In genomic region chrX:53395605-53396298, GRCh38 we compare ENCODE assay signal across 19 cellular contexts. TPM values are rescaled to one million over a fixed set of nuclear protein-coding genes. Genes with fewer than 3 reads are reported as not detected.
DNase-seq lines count a peak whose midpoint lies in the region; ATAC-seq, FAIRE-seq and TF ChIP-seq lines count a peak whose summit lies in the region.
"Had no signal": no experiment of that assay in that cellular context is flagged by ENCODE, and none has a peak within 500 bp of the region (broad histone marks: within the 10 kb centered on the region; RNA-seq: fewer than 3 reads in every experiment).

No MANE protein-coding gene starts in this region.

- no peak for DNase-seq in A549 (ENCODE audit: low read depth in 1 of 2, low spot score in 1 of 2)
- DNase-seq in CD4-positive, alpha-beta memory T cell, result no peak
- no peak for DNase-seq in activated CD8-positive, alpha-beta T cell treated with anti-CD3 and anti-CD28 coated beads, Interleukin-2, amount 10 ng/mL, durations not matched to agents 7 days and 5 days
- no peak for DNase-seq in effector memory CD8-positive, alpha-beta T cell
- DNase-seq in aorta, result no peak
- no peak for DNase-seq in activated T-cell treated with anti-CD3 and anti-CD28 coated beads, Interleukin-2, amount 50 U/mL, for 4 hours
- no peak for DNase-seq in effector CD8-positive, alpha-beta T cell (lab: John Stamatoyannopoulos, UW)
- no peak for DNase-seq in RWPE1 (ENCODE audit: low spot score)
- DNase-seq: DMS153, HCEC 1CT, MV-4-11, NCI-H1417 treated with DMSO at 0.1 percent for 48 hours, NCI-H2029, NCI-H510A, NCI-H82, SIG-M5 had no signal

- FAIRE-seq in A549 (lab: Jason Lieb, UNC), result no peak
- FAIRE-seq: RCC 7860 had no signal

- H3K4me1 ChIP-seq in A549 (no peaks in the 10 kb centered on the region), aorta (ENCODE audit: control insufficient read depth in 1 of 2, insufficient read depth in 2 of 2, low read length in 2 of 2) (no peaks in the 10 kb centered on the region)
- no peaks in the 10 kb centered on the region for H3K4me1 ChIP-seq in CD4-positive, alpha-beta memory T cell (ENCODE audit: insufficient read depth, low read length)
- H3K4me1 ChIP-seq: BLaER1 had no signal

- no peak overlapping the region for H3K4me2 ChIP-seq in A549
- H3K4me2 ChIP-seq: BLaER1 had no signal

- peak; percentile 63 to 78; a peak in 5 of 6 replicates for ATAC-seq in A549
- ATAC-seq in activated CD8-positive, alpha-beta T cell treated with anti-CD3 and anti-CD28 coated beads, Interleukin-2, amount 10 ng/mL, durations not matched to agents 7 days and 5 days, result no peak
- no peak for ATAC-seq in effector memory CD8-positive, alpha-beta T cell (replicated peaks)
- ATAC-seq in aorta (ENCODE audit: low FRiP score), result no peak
- ATAC-seq in activated T-cell treated with anti-CD3 and anti-CD28 coated beads, Interleukin-2, amount 50 U/mL, for 4 hours, result no peak

- peak overlapping the region in 5 of 7 donors; percentile 32 to 73 (median 65) for H3K27ac Mint-ChIP-seq in CD4-positive, alpha-beta memory T cell
- peak overlapping the region; percentile 56 for H3K27ac Mint-ChIP-seq in activated CD8-positive, alpha-beta T cell treated with anti-CD3 and anti-CD28 coated beads, Interleukin-2, amount 10 ng/mL, durations not matched to agents 7 days and 5 days
- peak overlapping the region; percentile 35 to 42 for H3K27ac Mint-ChIP-seq in effector memory CD8-positive, alpha-beta T cell

- TF ChIP-seq CTCF in A549 (IDR thresholded peaks at IDR 0.05) (no peak), RWPE1 (conservative IDR thresholded peaks at IDR 0.05; ENCODE audit: low read depth) (no peak)

- no peak overlapping the region for H3K27ac ChIP-seq in A549
- no peak overlapping the region for H3K27ac ChIP-seq in CD4-positive, alpha-beta memory T cell (ENCODE audit: low read depth, low read length)
- no peak overlapping the region for H3K27ac ChIP-seq in aorta (ENCODE audit: low read depth in 1 of 2, low read length in 2 of 2)
- no peak overlapping the region for H3K27ac ChIP-seq in RWPE1
- H3K27ac ChIP-seq: BLaER1 had no signal

- H3K36me3 ChIP-seq in CD4-positive, alpha-beta memory T cell (ENCODE audit: insufficient read depth, low read length), result peaks cover 18% of the 10 kb centered on the region
- peaks cover 0 to 5% of the 10 kb centered on the region in 2 donors for H3K36me3 ChIP-seq in aorta (ENCODE audit: control insufficient read depth in 1 of 2, insufficient read depth in 2 of 2, low read length in 1 of 2)

- no peak for TF ChIP-seq RAD21 in A549 (conservative IDR thresholded peaks at IDR 0.05 in 1 of 2, IDR thresholded peaks at IDR 0.05 in 1 of 2)

- H3K36me3 Mint-ChIP-seq in CD4-positive, alpha-beta memory T cell, result peaks cover 37 to 49% of the 10 kb centered on the region in 2 donors
- H3K36me3 Mint-ChIP-seq in activated CD8-positive, alpha-beta T cell treated with anti-CD3 and anti-CD28 coated beads, Interleukin-2, amount 10 ng/mL, durations not matched to agents 7 days and 5 days (ENCODE audit: low read depth), result peaks cover 37% of the 10 kb centered on the region
- H3K36me3 Mint-ChIP-seq in effector memory CD8-positive, alpha-beta T cell (ENCODE audit: insufficient read depth), result peaks cover 46% of the 10 kb centered on the region
- H3K36me3 Mint-ChIP-seq in activated T-cell treated with anti-CD3 and anti-CD28 coated beads, Interleukin-2, amount 50 U/mL, for 4 hours (ENCODE audit: insufficient read depth), result peaks cover 22% of the 10 kb centered on the region

- CTCF ChIA-PET in A549 (lab: Yijun Ruan, JAX) (interaction anchor here (0.6 to 0.7 kb wide), 2 partner anchors 10 to 22 kb away, joined by 3 read pairs; no protein-coding TSS in a partner anchor), RWPE1 (lab: Yijun Ruan, JAX) (no interaction called here)
- CTCF ChIA-PET in CD4-positive, alpha-beta memory T cell (lab: Charles Lee; ENCODE audit: partially characterized antibody), result no interaction called here
- CTCF ChIA-PET in activated CD8-positive, alpha-beta T cell treated with anti-CD3 and anti-CD28 coated beads, Interleukin-2, amount 10 ng/mL, durations not matched to agents 7 days and 5 days (lab: Charles Lee), result interaction anchor here (1.0 to 1.3 kb wide), 2 partner anchors 20 to 79 kb away, joined by 3 read pairs; no protein-coding TSS in a partner anchor

- H3K4me3 ChIP-seq in A549, result no peak overlapping the region
- no peak overlapping the region for H3K4me3 ChIP-seq in CD4-positive, alpha-beta memory T cell (ENCODE audit: low read length in 2 of 2)
- no peak overlapping the region for H3K4me3 ChIP-seq in aorta (ENCODE audit: low read length in 2 of 2)
- H3K4me3 ChIP-seq: BLaER1 had no signal

- H3K27me3 ChIP-seq in CD4-positive, alpha-beta memory T cell (ENCODE audit: insufficient read depth, low read length), result no peaks in the 10 kb centered on the region
- no peaks in the 10 kb centered on the region for H3K27me3 ChIP-seq in aorta (ENCODE audit: control insufficient read depth in 1 of 2, insufficient read depth in 2 of 2, low read length in 1 of 2)

- WGBS in A549 (ENCODE audit: missing lambda C conversion rate), result 87% methylated on average over 2 of the region's 2 CpGs
- WGBS in aorta, 2 donors, result 95 to 98% methylated on average over 2 of the region's 2 CpGs

- H3K4me1 Mint-ChIP-seq in CD4-positive, alpha-beta memory T cell, result peaks cover 0 to 5% (median 0%) of the 10 kb centered on the region in 4 donors
- H3K4me1 Mint-ChIP-seq in activated CD8-positive, alpha-beta T cell treated with anti-CD3 and anti-CD28 coated beads, Interleukin-2, amount 10 ng/mL, durations not matched to agents 7 days and 5 days (ENCODE audit: low read depth), result no peaks in the 10 kb centered on the region
- H3K4me1 Mint-ChIP-seq in effector memory CD8-positive, alpha-beta T cell (ENCODE audit: low read depth in 2 of 2), result no peaks in the 10 kb centered on the region
- H3K4me1 Mint-ChIP-seq in activated T-cell treated with anti-CD3 and anti-CD28 coated beads, Interleukin-2, amount 50 U/mL, for 4 hours (ENCODE audit: low read depth), result no peaks in the 10 kb centered on the region
- H3K4me1 Mint-ChIP-seq: IgD-negative memory B cell had no signal

- TF ChIP-seq POLR2A in A549 (IDR thresholded peaks at IDR 0.05; ENCODE audit: low read length), result no peak

- POLR2A ChIA-PET in A549 (lab: Yijun Ruan, JAX), result no interaction called here
- POLR2A ChIA-PET in CD4-positive, alpha-beta memory T cell (lab: Charles Lee; ENCODE audit: partially characterized antibody), result no interaction called here
- POLR2A ChIA-PET in activated CD8-positive, alpha-beta T cell treated with anti-CD3 and anti-CD28 coated beads, Interleukin-2, amount 10 ng/mL, durations not matched to agents 7 days and 5 days (lab: Charles Lee), result interaction anchor here (1.5 kb wide), 1 partner anchor 26 kb away, joined by 4 read pairs; no protein-coding TSS in a partner anchor
- POLR2A ChIA-PET in RWPE1 (lab: Yijun Ruan, JAX; ENCODE audit: low non-redundant PET), result no interaction called here

- TF ChIP-seq EP300 in A549 (IDR thresholded peaks at IDR 0.05), result no peak

- H3K9me3 Mint-ChIP-seq in CD4-positive, alpha-beta memory T cell, result peaks cover 0 to 2% (median 0%) of the 10 kb centered on the region in 8 donors
- no peaks in the 10 kb centered on the region for H3K9me3 Mint-ChIP-seq in activated CD8-positive, alpha-beta T cell treated with anti-CD3 and anti-CD28 coated beads, Interleukin-2, amount 10 ng/mL, durations not matched to agents 7 days and 5 days (ENCODE audit: insufficient read depth)
- no peaks in the 10 kb centered on the region for H3K9me3 Mint-ChIP-seq in effector memory CD8-positive, alpha-beta T cell
- H3K9me3 Mint-ChIP-seq in activated T-cell treated with anti-CD3 and anti-CD28 coated beads, Interleukin-2, amount 50 U/mL, for 4 hours, result no peaks in the 10 kb centered on the region
- H3K9me3 Mint-ChIP-seq: IgD-negative memory B cell had no signal

- intact Hi-C loops in CD4-positive, alpha-beta memory T cell (cut with micrococcal nuclease), result no loop called here
- intact Hi-C loops in aorta (cut with DNase I), result no loop called here

- no peaks in the 10 kb centered on the region for H3K27me3 Mint-ChIP-seq in CD4-positive, alpha-beta memory T cell
- no peaks in the 10 kb centered on the region for H3K27me3 Mint-ChIP-seq in activated CD8-positive, alpha-beta T cell treated with anti-CD3 and anti-CD28 coated beads, Interleukin-2, amount 10 ng/mL, durations not matched to agents 7 days and 5 days (ENCODE audit: low read depth)
- H3K27me3 Mint-ChIP-seq in effector memory CD8-positive, alpha-beta T cell, result no peaks in the 10 kb centered on the region
- H3K27me3 Mint-ChIP-seq in activated T-cell treated with anti-CD3 and anti-CD28 coated beads, Interleukin-2, amount 50 U/mL, for 4 hours (ENCODE audit: low read depth), result no peaks in the 10 kb centered on the region
- H3K27me3 Mint-ChIP-seq: IgD-negative memory B cell had no signal

- H3K9me3 ChIP-seq in A549 (no peaks in the 10 kb centered on the region), aorta (ENCODE audit: control insufficient read depth, low read length) (no peaks in the 10 kb centered on the region)
- H3K9me3 ChIP-seq in CD4-positive, alpha-beta memory T cell (ENCODE audit: control insufficient read depth in 1 of 2, low read length in 2 of 2), result no peaks in the 10 kb centered on the region
- H3K9me3 ChIP-seq: BLaER1 had no signal

- no peak overlapping the region for H3K4me3 Mint-ChIP-seq in CD4-positive, alpha-beta memory T cell
- H3K4me3 Mint-ChIP-seq in activated CD8-positive, alpha-beta T cell treated with anti-CD3 and anti-CD28 coated beads, Interleukin-2, amount 10 ng/mL, durations not matched to agents 7 days and 5 days, result no peak overlapping the region
- no peak overlapping the region for H3K4me3 Mint-ChIP-seq in effector memory CD8-positive, alpha-beta T cell
- no peak overlapping the region for H3K4me3 Mint-ChIP-seq in activated T-cell treated with anti-CD3 and anti-CD28 coated beads, Interleukin-2, amount 50 U/mL, for 4 hours
- H3K4me3 Mint-ChIP-seq: IgD-negative memory B cell had no signal

RNA-seq across cellular contexts. Expression of gene SMC1A, which starts 26.7 kb away (rescaled TPM):
- polyA plus RNA-seq in A549 (2011; rRNA removed) (85.4 and 100 TPM in 2 replicates), A549 (2017; fragmentation: RNase III; extraction: RNeasy Plus Mini Kit Qiagen cat#74134 plus additional on column Dnase treatment) (72.1 to 79.4 TPM (median 76.7 TPM) in 3 replicates), aorta (1 to 10 TPM; 5.6 to 9.0 TPM)
- polyA plus RNA-seq in A549 (2012; cell fraction: cytosol; rRNA removed), result 46.2 and 48.1 TPM in 2 replicates
- polyA plus RNA-seq in A549 (2012; cell fraction: nucleus; rRNA removed), result 55.1 and 84.6 TPM in 2 replicates
- polyA minus RNA-seq in A549 (2011; rRNA and poly(A)+ RNA removed), result 76.7 and 87.6 TPM in 2 replicates
- total RNA-seq in CD4-positive, alpha-beta memory T cell, result 10 to 100 TPM; 59.1 to 70.4 TPM
- 10 to 100 TPM; 17.1 to 80.5 TPM for polyA plus RNA-seq in CD4-positive, alpha-beta memory T cell
- 100 to 1,000 TPM; 151 to 155 TPM for total RNA-seq in activated CD8-positive, alpha-beta T cell treated with anti-CD3 and anti-CD28 coated beads, Interleukin-2, amount 10 ng/mL, durations not matched to agents 7 days and 5 days
- 10 to 100 TPM; 53.9 to 57.3 TPM for total RNA-seq in aorta
- total RNA-seq in activated T-cell treated with anti-CD3 and anti-CD28 coated beads, Interleukin-2, amount 50 U/mL, for 4 hours, result 100 to 1,000 TPM in 2 of 3 donors, 10 to 100 TPM in 1; 93.9 to 125 (median 109) TPM

RNA-seq across cellular contexts. Expression of gene RIBC1, which starts 26.9 kb away (rescaled TPM):
- polyA plus RNA-seq in A549 (2011; rRNA removed) (0.52 and 0.73 TPM in 2 replicates), A549 (2017; fragmentation: RNase III; extraction: RNeasy Plus Mini Kit Qiagen cat#74134 plus additional on column Dnase treatment) (0.96 to 1.5 TPM (median 1.1 TPM) in 3 replicates), aorta (1 to 10 TPM in 1 of 2 donors, under 1 TPM in 1; 0.69 to 1.0 TPM)
- 0.24 and 0.29 TPM in 2 replicates for polyA plus RNA-seq in A549 (2012; cell fraction: cytosol; rRNA removed)
- polyA plus RNA-seq in A549 (2012; cell fraction: nucleus; rRNA removed), result 0.36 and 0.40 TPM in 2 replicates
- 0.29 and 0.68 TPM in 2 replicates for polyA minus RNA-seq in A549 (2011; rRNA and poly(A)+ RNA removed)
- 1 to 10 TPM; 1.2 to 1.7 TPM for total RNA-seq in CD4-positive, alpha-beta memory T cell
- polyA plus RNA-seq in CD4-positive, alpha-beta memory T cell, result under 1 TPM in 1 of 2 donors, not detected in 1; 0.47 TPM
- total RNA-seq in activated CD8-positive, alpha-beta T cell treated with anti-CD3 and anti-CD28 coated beads, Interleukin-2, amount 10 ng/mL, durations not matched to agents 7 days and 5 days, result 1 to 10 TPM in 1 of 2 experiments, under 1 TPM in 1; 0.91 to 1.1 TPM
- under 1 TPM; 0.48 to 0.58 TPM for total RNA-seq in aorta
- total RNA-seq in activated T-cell treated with anti-CD3 and anti-CD28 coated beads, Interleukin-2, amount 50 U/mL, for 4 hours, result 1 to 10 TPM in 2 of 3 donors, under 1 TPM in 1; 0.43 to 1.5 (median 1.0) TPM

RNA-seq across cellular contexts. Expression of gene HSD17B10, which starts 38.4 kb away (rescaled TPM):
- polyA plus RNA-seq in A549 (2011; rRNA removed) (139 and 155 TPM in 2 replicates), A549 (2017; fragmentation: RNase III; extraction: RNeasy Plus Mini Kit Qiagen cat#74134 plus additional on column Dnase treatment) (147 to 153 TPM (median 149 TPM) in 3 replicates), aorta (10 to 100 TPM; 75.8 to 86.0 TPM)
- polyA plus RNA-seq in A549 (2012; cell fraction: cytosol; rRNA removed), result 268 and 301 TPM in 2 replicates
- 255 and 270 TPM in 2 replicates for polyA plus RNA-seq in A549 (2012; cell fraction: nucleus; rRNA removed)
- polyA minus RNA-seq in A549 (2011; rRNA and poly(A)+ RNA removed), result 81.2 and 115 TPM in 2 replicates
- 10 to 100 TPM; 32.6 to 32.8 TPM for total RNA-seq in CD4-positive, alpha-beta memory T cell
- polyA plus RNA-seq in CD4-positive, alpha-beta memory T cell, result 100 to 1,000 TPM; 127 to 128 TPM
- 100 to 1,000 TPM; 106 to 113 TPM for total RNA-seq in activated CD8-positive, alpha-beta T cell treated with anti-CD3 and anti-CD28 coated beads, Interleukin-2, amount 10 ng/mL, durations not matched to agents 7 days and 5 days
- total RNA-seq in aorta, result 10 to 100 TPM; 51.0 to 64.2 TPM
- 100 to 1,000 TPM; 188 to 205 (median 188) TPM for total RNA-seq in activated T-cell treated with anti-CD3 and anti-CD28 coated beads, Interleukin-2, amount 50 U/mL, for 4 hours

Comparison
In these comparisons a context has a peak if more than half of its experiments do, and no peak if none do; other contexts are left out.
1. ATAC-seq: peak in A549 (2 of 2); none in activated CD8-positive, alpha-beta T cell treated with anti-CD3 and anti-CD28 coated beads, Interleukin-2, amount 10 ng/mL, durations not matched to agents 7 days and 5 days (single experiment), effector memory CD8-positive, alpha-beta T cell (single experiment), aorta (single experiment) and activated T-cell treated with anti-CD3 and anti-CD28 coated beads, Interleukin-2, amount 50 U/mL, for 4 hours (0 of 2).
2. CTCF ChIA-PET loops: an anchor here in A549 (0.6 to 0.7 kb wide) and activated CD8-positive, alpha-beta T cell treated with anti-CD3 and anti-CD28 coated beads, Interleukin-2, amount 10 ng/mL, durations not matched to agents 7 days and 5 days (1.0 to 1.3 kb wide); none called in CD4-positive, alpha-beta memory T cell and RWPE1.
3. Peak in every context shown above with its lines, with median percentiles within 50 percentile points of each other: H3K27ac Mint-ChIP-seq.